ENCODE assay signal across 1 cellular context in genomic region chr11:67376873-67377808, GRCh38.
TF ChIP-seq lines count a peak whose summit lies in the region.

No MANE protein-coding gene starts in this region.

TF ChIP-seq in A549, 52 proteins besides CTCF, POLR2A, EP300 and RAD21:
- TF ChIP-seq HOXB5 (CRISPR knock-in tag; IDR thresholded peaks at IDR 0.05), result 0 out of 2 replicates have a peak, but pooled peaks have one; percentile 29
- no peak for TF ChIP-seq RCOR1 (IDR thresholded peaks at IDR 0.05; ENCODE audit: low read depth, low read length)
- no peak; a peak in 1 of 5 replicates for TF ChIP-seq JUN (IDR thresholded peaks at IDR 0.05)
- TF ChIP-seq POLR2AphosphoS2 (conservative IDR thresholded peaks at IDR 0.05; ENCODE audit: low read length), result no peak
- TF ChIP-seq HOXA7 (CRISPR knock-in tag; IDR thresholded peaks at IDR 0.05), result 0 out of 2 replicates have a peak, but pooled peaks have one; percentile 20
- TF ChIP-seq JUNB (IDR thresholded peaks at IDR 0.05), result peak; percentile 39; the same call in 1 of the 2 replicates
- TF ChIP-seq, protein P1, sequence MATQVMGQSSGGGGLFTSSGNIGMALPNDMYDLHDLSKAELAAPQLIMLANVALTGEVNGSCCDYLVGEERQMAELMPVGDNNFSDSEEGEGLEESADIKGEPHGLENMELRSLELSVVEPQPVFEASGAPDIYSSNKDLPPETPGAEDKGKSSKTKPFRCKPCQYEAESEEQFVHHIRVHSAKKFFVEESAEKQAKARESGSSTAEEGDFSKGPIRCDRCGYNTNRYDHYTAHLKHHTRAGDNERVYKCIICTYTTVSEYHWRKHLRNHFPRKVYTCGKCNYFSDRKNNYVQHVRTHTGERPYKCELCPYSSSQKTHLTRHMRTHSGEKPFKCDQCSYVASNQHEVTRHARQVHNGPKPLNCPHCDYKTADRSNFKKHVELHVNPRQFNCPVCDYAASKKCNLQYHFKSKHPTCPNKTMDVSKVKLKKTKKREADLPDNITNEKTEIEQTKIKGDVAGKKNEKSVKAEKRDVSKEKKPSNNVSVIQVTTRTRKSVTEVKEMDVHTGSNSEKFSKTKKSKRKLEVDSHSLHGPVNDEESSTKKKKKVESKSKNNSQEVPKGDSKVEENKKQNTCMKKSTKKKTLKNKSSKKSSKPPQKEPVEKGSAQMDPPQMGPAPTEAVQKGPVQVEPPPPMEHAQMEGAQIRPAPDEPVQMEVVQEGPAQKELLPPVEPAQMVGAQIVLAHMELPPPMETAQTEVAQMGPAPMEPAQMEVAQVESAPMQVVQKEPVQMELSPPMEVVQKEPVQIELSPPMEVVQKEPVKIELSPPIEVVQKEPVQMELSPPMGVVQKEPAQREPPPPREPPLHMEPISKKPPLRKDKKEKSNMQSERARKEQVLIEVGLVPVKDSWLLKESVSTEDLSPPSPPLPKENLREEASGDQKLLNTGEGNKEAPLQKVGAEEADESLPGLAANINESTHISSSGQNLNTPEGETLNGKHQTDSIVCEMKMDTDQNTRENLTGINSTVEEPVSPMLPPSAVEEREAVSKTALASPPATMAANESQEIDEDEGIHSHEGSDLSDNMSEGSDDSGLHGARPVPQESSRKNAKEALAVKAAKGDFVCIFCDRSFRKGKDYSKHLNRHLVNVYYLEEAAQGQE (IDR thresholded peaks at IDR 0.05), result no peak
- no peak for TF ChIP-seq RFX5 (IDR thresholded peaks at IDR 0.05)
- 0 out of 2 replicates have a peak, but pooled peaks have one; percentile 22 for TF ChIP-seq FOSL2 (IDR thresholded peaks at IDR 0.05)
- TF ChIP-seq FOSL2 (CRISPR knock-in tag; IDR thresholded peaks at IDR 0.05), result peak; percentile 56
- TF ChIP-seq RARB (CRISPR knock-in tag; IDR thresholded peaks at IDR 0.05), result no peak
- no peak for TF ChIP-seq TP53 (CRISPR knock-in tag; IDR thresholded peaks at IDR 0.05)
- TF ChIP-seq, protein P2, sequence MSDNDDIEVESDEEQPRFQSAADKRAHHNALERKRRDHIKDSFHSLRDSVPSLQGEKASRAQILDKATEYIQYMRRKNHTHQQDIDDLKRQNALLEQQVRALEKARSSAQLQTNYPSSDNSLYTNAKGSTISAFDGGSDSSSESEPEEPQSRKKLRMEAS (IDR thresholded peaks at IDR 0.05), result peak; percentile 66; the same call in 1 of the 2 replicates
- TF ChIP-seq KDM5A (IDR thresholded peaks at IDR 0.05), result no peak
- TF ChIP-seq, protein P3, sequence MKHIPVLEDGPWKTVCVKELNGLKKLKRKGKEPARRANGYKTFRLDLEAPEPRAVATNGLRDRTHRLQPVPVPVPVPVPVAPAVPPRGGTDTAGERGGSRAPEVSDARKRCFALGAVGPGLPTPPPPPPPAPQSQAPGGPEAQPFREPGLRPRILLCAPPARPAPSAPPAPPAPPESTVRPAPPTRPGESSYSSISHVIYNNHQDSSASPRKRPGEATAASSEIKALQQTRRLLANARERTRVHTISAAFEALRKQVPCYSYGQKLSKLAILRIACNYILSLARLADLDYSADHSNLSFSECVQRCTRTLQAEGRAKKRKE (CRISPR knock-in tag; IDR thresholded peaks at IDR 0.05; ENCODE audit: low read depth), result no peak
- no peak for TF ChIP-seq NPAS2 (CRISPR knock-in tag; IDR thresholded peaks at IDR 0.05; ENCODE audit: borderline replicate concordance)
- no peak for TF ChIP-seq CBX2 (IDR thresholded peaks at IDR 0.05; ENCODE audit: borderline replicate concordance, low read depth)
- no peak for TF ChIP-seq BCL3 (IDR thresholded peaks at IDR 0.05)
- TF ChIP-seq EHMT2 (IDR thresholded peaks at IDR 0.05; ENCODE audit: low read depth), result no peak
- no peak for TF ChIP-seq ESRRA (IDR thresholded peaks at IDR 0.05; ENCODE audit: borderline replicate concordance, low read length)
- TF ChIP-seq, protein P4, sequence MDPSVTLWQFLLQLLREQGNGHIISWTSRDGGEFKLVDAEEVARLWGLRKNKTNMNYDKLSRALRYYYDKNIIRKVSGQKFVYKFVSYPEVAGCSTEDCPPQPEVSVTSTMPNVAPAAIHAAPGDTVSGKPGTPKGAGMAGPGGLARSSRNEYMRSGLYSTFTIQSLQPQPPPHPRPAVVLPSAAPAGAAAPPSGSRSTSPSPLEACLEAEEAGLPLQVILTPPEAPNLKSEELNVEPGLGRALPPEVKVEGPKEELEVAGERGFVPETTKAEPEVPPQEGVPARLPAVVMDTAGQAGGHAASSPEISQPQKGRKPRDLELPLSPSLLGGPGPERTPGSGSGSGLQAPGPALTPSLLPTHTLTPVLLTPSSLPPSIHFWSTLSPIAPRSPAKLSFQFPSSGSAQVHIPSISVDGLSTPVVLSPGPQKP (IDR thresholded peaks at IDR 0.05; ENCODE audit: low read depth, low read length), result no peak
